Comparison of ENCODE assay signal across 8 cellular contexts in the genomic region with DNA sequence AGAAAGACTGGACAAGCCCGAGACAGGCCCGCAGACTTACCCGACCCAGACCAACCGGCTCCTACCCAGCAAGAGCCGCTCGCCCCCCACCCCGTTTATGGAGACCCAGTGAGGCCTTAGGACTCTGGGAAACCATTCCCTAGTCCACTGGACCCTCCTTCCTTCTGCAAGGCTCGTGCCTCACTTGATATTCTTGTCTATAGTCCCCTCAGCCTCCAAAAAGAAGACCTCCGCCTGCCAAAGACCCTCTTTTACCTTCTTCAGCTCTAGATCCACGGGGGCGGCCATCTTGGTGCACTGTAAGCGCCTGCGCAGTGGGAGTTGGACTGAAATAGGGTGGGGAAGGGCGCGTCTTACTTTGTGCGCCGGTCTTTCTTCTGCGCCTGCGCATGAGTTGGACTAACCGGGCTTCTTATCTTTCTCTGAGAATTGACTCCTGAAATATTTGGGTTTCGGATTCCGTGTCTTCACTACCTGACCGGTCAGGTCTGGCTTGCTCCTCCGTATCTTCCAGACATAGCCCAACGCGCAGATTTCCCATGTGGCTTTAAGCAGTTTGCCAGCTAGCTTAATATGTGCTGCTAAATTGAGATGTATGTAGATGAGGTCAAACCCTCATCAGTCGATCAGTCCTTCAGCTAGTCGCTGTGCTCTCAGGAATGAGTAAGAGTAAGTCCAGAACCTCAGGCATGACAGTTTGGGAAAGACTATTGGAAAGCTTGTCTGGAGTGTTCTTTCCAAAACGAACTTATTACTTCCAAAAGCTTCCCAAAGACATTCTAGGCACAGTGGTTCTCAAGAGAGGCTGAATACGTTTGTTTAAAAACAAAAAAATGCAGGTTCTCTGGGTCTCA. TPM values are rescaled to one million over a fixed set of nuclear protein-coding genes. Genes with fewer than 3 reads are reported as not detected.
DNase-seq lines count a peak whose midpoint lies in the region; TF ChIP-seq lines count a peak whose summit lies in the region.

A gene with protein sequence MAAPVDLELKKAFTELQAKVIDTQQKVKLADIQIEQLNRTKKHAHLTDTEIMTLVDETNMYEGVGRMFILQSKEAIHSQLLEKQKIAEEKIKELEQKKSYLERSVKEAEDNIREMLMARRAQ (minus strand): TSS at position 316 of the 854 bp plus-strand sequence. CDS start 28 bp downstream, at position 288.

- H3K79me2 ChIP-seq in MM.1S (ENCODE audit: low read length) = peaks cover 31% of the 10 kb centered on the region
- H3K79me2 ChIP-seq in neural cell (replicated peaks; ENCODE audit: insufficient read depth, low read length) = peaks cover 29% of the 10 kb centered on the region

- H2AFZ ChIP-seq in MM.1S (ENCODE audit: low read length) = peak within 1 kb of the TSS; percentile 97
- H2AFZ ChIP-seq in neural cell (ENCODE audit: low read depth, low read length) = peak within 1 kb of the TSS; percentile 100

- peak; percentile 98 for DNase-seq in ELF-1 (ENCODE audit: low read depth, low spot score)
- DNase-seq in H7 = peak; percentile 93
- DNase-seq in MM.1S = peak; percentile 96
- peak; percentile 86 for DNase-seq in SIG-M5 (lab: John Stamatoyannopoulos, UW)
- DNase-seq in activated gamma-delta T cell (lab: John Stamatoyannopoulos, UW) = peak; percentile 51
- peak; percentile 96 for DNase-seq in fibroblast of villous mesenchyme (ENCODE audit: low read depth)
- peak; percentile 95 for DNase-seq in stomach

- intact Hi-C loops in stomach (cut with DNase I; ENCODE audit: low total_unique reads) = no loop called here

- H3K9me2 ChIP-seq in MM.1S (replicated peaks; ENCODE audit: insufficient read depth, low read length) (no peaks in the 10 kb centered on the region), neural cell (ENCODE audit: insufficient read depth, low read length) (no peaks in the 10 kb centered on the region)

- no peak for TF ChIP-seq POLR2A in stomach (IDR thresholded peaks at IDR 0.05)

- TF ChIP-seq EP300 in neural cell (conservative IDR thresholded peaks at IDR 0.05; ENCODE audit: poor library complexity, severe bottlenecking) (no peak), stomach (IDR thresholded peaks at IDR 0.05) (no peak)

- H3K27me3 ChIP-seq in H7 (ENCODE audit: control insufficient read depth, insufficient read depth, low read length) (no peaks in the 10 kb centered on the region), MM.1S (replicated peaks; ENCODE audit: insufficient read depth, low read length) (no peaks in the 10 kb centered on the region), neural cell (ENCODE audit: insufficient read depth, low read depth, low read length) (no peaks in the 10 kb centered on the region), stomach (no peaks in the 10 kb centered on the region)

- TF ChIP-seq RAD21 in neural cell (conservative IDR thresholded peaks at IDR 0.05) = peak; percentile 12

- H3K9me3 ChIP-seq in MM.1S (replicated peaks; ENCODE audit: insufficient read depth, low read length) (no peaks in the 10 kb centered on the region), neural cell (ENCODE audit: low read length) (no peaks in the 10 kb centered on the region), stomach (no peaks in the 10 kb centered on the region)

- H3K4me2 ChIP-seq in MM.1S (ENCODE audit: low read depth, low read length) (peak within 1 kb of the TSS; percentile 90), neural cell (ENCODE audit: low read length) (peak within 1 kb of the TSS; percentile 87)

- 1% methylated on average over 29 to 30 of the region's 30 CpGs for WGBS in stomach, 5 donors

- H3K4me3 ChIP-seq in H7 (ENCODE audit: insufficient read depth, low read depth, low read length) (peak within 1 kb of the TSS; percentile 59), MM.1S (ENCODE audit: low read length) (peak within 1 kb of the TSS; percentile 81), fibroblast of villous mesenchyme (ENCODE audit: low read depth, low read length) (peak within 1 kb of the TSS; percentile 99), neural cell (ENCODE audit: low read length) (peak within 1 kb of the TSS; percentile 81), stomach (peak within 1 kb of the TSS; percentile 77 to 86 (median 82))

- H3K9ac ChIP-seq in MM.1S (ENCODE audit: low read length) = peak within 1 kb of the TSS; percentile 70
- H3K9ac ChIP-seq in neural cell (ENCODE audit: low read length) = peak within 1 kb of the TSS; percentile 87

- H3F3A ChIP-seq in MM.1S (ENCODE audit: insufficient read depth, low read length) (no peaks in the 10 kb centered on the region), neural cell (ENCODE audit: insufficient read depth, low read length, poor library complexity, severe bottlenecking) (no peaks in the 10 kb centered on the region)

- H3K36me3 ChIP-seq in H7 (replicated peaks; ENCODE audit: control insufficient read depth, insufficient read depth, low read length) (no peaks in the 10 kb centered on the region), MM.1S (replicated peaks; ENCODE audit: insufficient read depth, low read length) (no peaks in the 10 kb centered on the region), neural cell (ENCODE audit: insufficient read depth, low read length) (no peaks in the 10 kb centered on the region), stomach (peaks cover 7 to 22% (median 15%) of the 10 kb centered on the region in 4 donors)

- H3K27ac ChIP-seq in MM.1S (ENCODE audit: low read length) = no peak within 1 kb of the TSS
- peak within 1 kb of the TSS; percentile 83 for H3K27ac ChIP-seq in neural cell (ENCODE audit: low read length)
- H3K27ac ChIP-seq in stomach = peak within 1 kb of the TSS; percentile 67 to 90 (median 86)

- no peak for TF ChIP-seq CTCF in MM.1S (IDR thresholded peaks at IDR 0.05; ENCODE audit: low read length)
- TF ChIP-seq CTCF in fibroblast of villous mesenchyme (IDR thresholded peaks at IDR 0.05; ENCODE audit: insufficient read depth, low read depth, low read length) = no peak
- TF ChIP-seq CTCF in neural cell (IDR thresholded peaks at IDR 0.05; ENCODE audit: poor library complexity, severe bottlenecking) = no peak
- TF ChIP-seq CTCF in stomach (IDR thresholded peaks at IDR 0.05) = no peak

- H3K4me1 ChIP-seq in MM.1S (ENCODE audit: low read length) (peaks cover 7% of the 10 kb centered on the region; the same call in 1 of the 2 replicates), stomach (peaks cover 11 to 51% (median 26%) of the 10 kb centered on the region in 4 donors)

- H4K20me1 ChIP-seq in MM.1S (ENCODE audit: insufficient read depth, low read length) (no peaks in the 10 kb centered on the region), neural cell (ENCODE audit: insufficient read depth) (no peaks in the 10 kb centered on the region)

TF ChIP-seq in neural cell, 6 proteins besides CTCF, POLR2A, EP300 and RAD21:
- TF ChIP-seq MXI1 (conservative IDR thresholded peaks at IDR 0.05; ENCODE audit: poor library complexity, severe bottlenecking) = peak; percentile 79
- TF ChIP-seq REST (IDR thresholded peaks at IDR 0.05; ENCODE audit: borderline replicate concordance) = peak; percentile 69
- TF ChIP-seq SMC3 (conservative IDR thresholded peaks at IDR 0.05; ENCODE audit: poor library complexity) = no peak
- TF ChIP-seq POLR2AphosphoS5 (IDR thresholded peaks at IDR 0.05) = peak; percentile 93

RNA-seq across cellular contexts. Expression of the gene that starts here (rescaled TPM):
- total RNA-seq in H7 (2014; rRNA removed; shearing (Covaris generic)) = 81.8 and 82.9 TPM in 2 replicates
- total RNA-seq in fibroblast of villous mesenchyme = 69.1 and 91.5 TPM in 2 replicates
- 147 and 159 TPM in 2 replicates for polyA plus RNA-seq in neural cell
- polyA minus RNA-seq in neural cell = 70.1 and 86.4 TPM in 2 replicates
- total RNA-seq in stomach = 100 to 1,000 TPM in 2 of 5 donors, 10 to 100 TPM in 3; 28.6 to 137 (median 52.1) TPM
- polyA plus RNA-seq in stomach = 10 to 100 TPM; 70.7 to 88.0 (median 77.8) TPM
